9 cellular contexts compared by ENCODE assay signal in the genomic region with DNA sequence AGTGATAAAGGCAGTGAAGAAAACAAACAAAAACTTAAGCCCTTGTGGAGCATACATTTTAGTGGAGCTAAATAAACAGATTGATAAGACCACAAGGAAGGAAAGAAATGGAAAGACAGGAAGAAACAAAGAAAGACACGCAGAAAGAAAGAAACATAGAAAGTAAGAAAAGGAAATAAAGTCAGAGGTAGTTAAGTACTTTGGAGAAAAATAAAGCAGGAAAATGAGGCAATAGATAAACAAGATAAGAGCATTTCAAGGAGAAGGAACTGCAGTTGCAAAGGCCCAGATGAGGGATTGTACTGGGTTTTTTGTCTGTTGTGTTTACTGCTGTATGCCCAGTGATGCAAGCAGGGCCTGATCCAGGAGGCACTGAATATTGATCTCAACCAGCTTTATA. TPM values are rescaled to one million over a fixed set of nuclear protein-coding genes. Genes with fewer than 3 reads are reported as not detected.
DNase-seq lines count a peak whose midpoint lies in the region; ATAC-seq and TF ChIP-seq lines count a peak whose summit lies in the region.
"Had no signal": no experiment of that assay in that cellular context is flagged by ENCODE, and none has a peak within 500 bp of the region (broad histone marks: within the 10 kb centered on the region; RNA-seq: fewer than 3 reads in every experiment).

No MANE protein-coding gene starts in this region.

- TF ChIP-seq RAD21 in neural cell (conservative IDR thresholded peaks at IDR 0.05), result no peak

- no peak for TF ChIP-seq EP300 in neural cell (conservative IDR thresholded peaks at IDR 0.05; ENCODE audit: poor library complexity, severe bottlenecking)

- intact Hi-C loops in Calu3 (cut with micrococcal nuclease; ENCODE audit: unreplicated experiment), result no loop called here

- no peak overlapping the region for H3K27ac ChIP-seq in duodenal mucosa (ENCODE audit: low read depth, low read length)
- H3K27ac ChIP-seq in neural cell (ENCODE audit: low read length), result no peak overlapping the region

- peak overlapping the region in 1 of 2 donors; percentile 73 for H3K9ac ChIP-seq in duodenal mucosa (ENCODE audit: low read depth in 1 of 2, low read length in 2 of 2)
- H3K9ac ChIP-seq in neural cell (ENCODE audit: low read length), result peak overlapping the region; percentile 74

- peaks cover 29% of the 10 kb centered on the region for H3K4me1 Mint-ChIP-seq in Calu3 (ENCODE audit: low read depth, unreplicated experiment)

- peaks cover 3% of the 10 kb centered on the region for H3K9me3 Mint-ChIP-seq in Calu3 (ENCODE audit: low read depth, unreplicated experiment)

- H3K4me3 ChIP-seq in NB4 (ENCODE audit: low read depth, low read length) (peak overlapping the region; percentile 92), duodenal mucosa (ENCODE audit: low read depth in 1 of 2, low read length in 2 of 2) (peak overlapping the region; percentile 71 to 89), neural cell (ENCODE audit: low read length) (peak overlapping the region; percentile 83)

- H3F3A ChIP-seq in neural cell (ENCODE audit: insufficient read depth, low read length, poor library complexity, severe bottlenecking), result no peaks in the 10 kb centered on the region

- H4K20me1 ChIP-seq in neural cell (ENCODE audit: insufficient read depth), result no peaks in the 10 kb centered on the region

- H3K4me1 ChIP-seq in duodenal mucosa (ENCODE audit: control insufficient read depth in 1 of 2, insufficient read depth in 2 of 2, low read length in 2 of 2), result peaks cover 18 to 19% of the 10 kb centered on the region in 2 donors

- peak overlapping the region; percentile 91 for H3K27ac Mint-ChIP-seq in Calu3 (ENCODE audit: unreplicated experiment)

- TF ChIP-seq CTCF in Calu3 (IDR thresholded peaks at IDR 0.05; ENCODE audit: unreplicated experiment) (no peak), NB4 (IDR thresholded peaks at IDR 0.05; ENCODE audit: low read depth, low read length) (no peak), neural cell (IDR thresholded peaks at IDR 0.05; ENCODE audit: poor library complexity, severe bottlenecking) (no peak)

- no peaks in the 10 kb centered on the region for H3K27me3 Mint-ChIP-seq in Calu3 (ENCODE audit: unreplicated experiment)

- CTCF ChIA-PET in Calu3 (lab: Charles Lee), result interaction anchor here (0.6 to 1.9 kb wide), 5 partner anchors 30 to 498 kb away, joined by 3 to 17 read pairs (median 4); a partner anchor contains a TSS

- H2AFZ ChIP-seq in neural cell (ENCODE audit: low read depth, low read length), result peak overlapping the region; percentile 87

- no peaks in the 10 kb centered on the region for H3K27me3 ChIP-seq in duodenal mucosa (ENCODE audit: control insufficient read depth in 1 of 2, insufficient read depth in 2 of 2, low read length in 2 of 2)
- H3K27me3 ChIP-seq in neural cell (ENCODE audit: insufficient read depth, low read depth, low read length), result no peaks in the 10 kb centered on the region

- DNase-seq in Calu3 (no peak), NB4 (ENCODE audit: low read depth) (no peak), C1 segment of cervical spinal cord (lab: John Stamatoyannopoulos, UW) (no peak), SIG-M5 treated with dmso at 0.1 percent for 504 hours (lab: John Stamatoyannopoulos, UW; ENCODE audit: unreplicated experiment) (no peak), NCI-H2171 treated with DMSO at 0.1 percent for 48 hours (lab: John Stamatoyannopoulos, UW) (no peak)
- DNase-seq: NCI-H1105 had no signal

- H3K36me3 ChIP-seq in duodenal mucosa (ENCODE audit: control insufficient read depth in 1 of 2, insufficient read depth in 2 of 2, low read length in 2 of 2), result peaks cover 0 to 16% of the 10 kb centered on the region in 2 donors
- no peaks in the 10 kb centered on the region for H3K36me3 ChIP-seq in neural cell (ENCODE audit: insufficient read depth, low read length)

- no peak for ATAC-seq in GM18867 (IDR thresholded peaks at IDR 0.05; ENCODE audit: unreplicated experiment)

- no peaks in the 10 kb centered on the region for H3K9me2 ChIP-seq in neural cell (ENCODE audit: insufficient read depth, low read length)

- no TSS peak for BruUV-seq in Calu3 (replicated peaks; lab: Mats Ljungman, UMichigan)

- no peak for TF ChIP-seq POLR2A in NB4 (IDR thresholded peaks at IDR 0.05; ENCODE audit: extremely low read depth, insufficient read length)

- no peaks in the 10 kb centered on the region for H3K79me2 ChIP-seq in neural cell (replicated peaks; ENCODE audit: insufficient read depth, low read length)

- H3K36me3 Mint-ChIP-seq in Calu3 (ENCODE audit: insufficient read depth, unreplicated experiment), result peaks cover 51% of the 10 kb centered on the region

- H3K4me3 Mint-ChIP-seq in Calu3 (ENCODE audit: low read depth, unreplicated experiment), result peak overlapping the region; percentile 83

- peak overlapping the region; percentile 97 for H3K4me2 ChIP-seq in neural cell (ENCODE audit: low read length)

- H3K9me3 ChIP-seq in duodenal mucosa (ENCODE audit: control insufficient read depth in 1 of 2, low read length in 2 of 2) (no peaks in the 10 kb centered on the region), neural cell (ENCODE audit: low read length) (no peaks in the 10 kb centered on the region)

TF ChIP-seq in neural cell, 6 proteins besides CTCF, POLR2A, EP300 and RAD21:
- TF ChIP-seq POLR2AphosphoS5 (IDR thresholded peaks at IDR 0.05) (no peak), TAF1 (IDR thresholded peaks at IDR 0.05; ENCODE audit: low read depth) (no peak), SMC3 (conservative IDR thresholded peaks at IDR 0.05; ENCODE audit: poor library complexity) (no peak), MXI1 (conservative IDR thresholded peaks at IDR 0.05; ENCODE audit: poor library complexity, severe bottlenecking) (no peak), EZH2 (IDR thresholded peaks at IDR 0.05; ENCODE audit: borderline replicate concordance, insufficient read depth, low read length, poor library complexity, severe bottlenecking) (no peak)
- TF ChIP-seq, protein P1, sequence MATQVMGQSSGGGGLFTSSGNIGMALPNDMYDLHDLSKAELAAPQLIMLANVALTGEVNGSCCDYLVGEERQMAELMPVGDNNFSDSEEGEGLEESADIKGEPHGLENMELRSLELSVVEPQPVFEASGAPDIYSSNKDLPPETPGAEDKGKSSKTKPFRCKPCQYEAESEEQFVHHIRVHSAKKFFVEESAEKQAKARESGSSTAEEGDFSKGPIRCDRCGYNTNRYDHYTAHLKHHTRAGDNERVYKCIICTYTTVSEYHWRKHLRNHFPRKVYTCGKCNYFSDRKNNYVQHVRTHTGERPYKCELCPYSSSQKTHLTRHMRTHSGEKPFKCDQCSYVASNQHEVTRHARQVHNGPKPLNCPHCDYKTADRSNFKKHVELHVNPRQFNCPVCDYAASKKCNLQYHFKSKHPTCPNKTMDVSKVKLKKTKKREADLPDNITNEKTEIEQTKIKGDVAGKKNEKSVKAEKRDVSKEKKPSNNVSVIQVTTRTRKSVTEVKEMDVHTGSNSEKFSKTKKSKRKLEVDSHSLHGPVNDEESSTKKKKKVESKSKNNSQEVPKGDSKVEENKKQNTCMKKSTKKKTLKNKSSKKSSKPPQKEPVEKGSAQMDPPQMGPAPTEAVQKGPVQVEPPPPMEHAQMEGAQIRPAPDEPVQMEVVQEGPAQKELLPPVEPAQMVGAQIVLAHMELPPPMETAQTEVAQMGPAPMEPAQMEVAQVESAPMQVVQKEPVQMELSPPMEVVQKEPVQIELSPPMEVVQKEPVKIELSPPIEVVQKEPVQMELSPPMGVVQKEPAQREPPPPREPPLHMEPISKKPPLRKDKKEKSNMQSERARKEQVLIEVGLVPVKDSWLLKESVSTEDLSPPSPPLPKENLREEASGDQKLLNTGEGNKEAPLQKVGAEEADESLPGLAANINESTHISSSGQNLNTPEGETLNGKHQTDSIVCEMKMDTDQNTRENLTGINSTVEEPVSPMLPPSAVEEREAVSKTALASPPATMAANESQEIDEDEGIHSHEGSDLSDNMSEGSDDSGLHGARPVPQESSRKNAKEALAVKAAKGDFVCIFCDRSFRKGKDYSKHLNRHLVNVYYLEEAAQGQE (IDR thresholded peaks at IDR 0.05; ENCODE audit: borderline replicate concordance), result no peak

RNA-seq across cellular contexts. Expression of a gene that starts 1.0 kb away (rescaled TPM):
- 54.4 and 62.6 TPM in 2 replicates for total RNA-seq in Calu3 (2022)
- 11.9 and 21.4 TPM in 2 replicates for polyA plus RNA-seq in neural cell
- polyA minus RNA-seq in neural cell, result 6.6 and 7.4 TPM in 2 replicates

RNA-seq across cellular contexts. Expression of a gene that starts 1.4 kb away (rescaled TPM):
- total RNA-seq in Calu3 (2022), result 51.7 and 55.6 TPM in 2 replicates
- polyA plus RNA-seq in neural cell, result 102 and 117 TPM in 2 replicates
- polyA minus RNA-seq in neural cell, result 66.2 and 68.9 TPM in 2 replicates

RNA-seq across cellular contexts. Expression of a gene that starts 11.2 kb away (rescaled TPM):
- total RNA-seq in Calu3 (2022), result 0.57 and 1.2 TPM in 2 replicates
- polyA plus RNA-seq in neural cell, result 2.3 and 2.5 TPM in 2 replicates
- polyA minus RNA-seq in neural cell, result 0.73 TPM in 1 of 2 replicates, not detected in the other

RNA-seq across cellular contexts. Expression of a gene that starts 22.7 kb away (rescaled TPM):
- total RNA-seq in Calu3 (2022), result 4.1 TPM in 2 replicates
- 0.66 and 0.77 TPM in 2 replicates for polyA plus RNA-seq in neural cell
- not detected in 2 replicates for polyA minus RNA-seq in neural cell

RNA-seq across cellular contexts. Expression of a gene that starts 29.7 kb away (rescaled TPM):
- 52.1 and 58.1 TPM in 2 replicates for total RNA-seq in Calu3 (2022)
- polyA plus RNA-seq in neural cell, result 14.6 and 19.4 TPM in 2 replicates
- 9.7 and 14.7 TPM in 2 replicates for polyA minus RNA-seq in neural cell
